ENCODE assay signal across 8 cellular contexts in genomic region chr11:47408598-47409439, GRCh38. TPM values are rescaled to one million over a fixed set of nuclear protein-coding genes. Genes with fewer than 3 reads are reported as not detected.
DNase-seq lines count a peak whose midpoint lies in the region; ATAC-seq lines count a peak whose summit lies in the region.

No MANE protein-coding gene starts in this region.

- H3K36me3 ChIP-seq in mesodermal cell (ENCODE audit: control insufficient read depth, insufficient read depth, low read length), result peaks cover 36% of the 10 kb centered on the region
- no peaks in the 10 kb centered on the region for H3K36me3 ChIP-seq in urinary bladder (ENCODE audit: insufficient read depth)

- ATAC-seq in GM21360 (IDR thresholded peaks at IDR 0.05; ENCODE audit: unreplicated experiment) (peak; percentile 13), HG03097 (IDR thresholded peaks at IDR 0.05; ENCODE audit: low FRiP score, unreplicated experiment) (no peak)

- H3K9me3 ChIP-seq in mesodermal cell (ENCODE audit: control insufficient read depth, low read length), result no peaks in the 10 kb centered on the region

- H3K4me3 ChIP-seq in mesodermal cell (ENCODE audit: extremely low read depth, insufficient read depth, low read length, poor library complexity, severe bottlenecking), result peak overlapping the region; percentile 67
- peak overlapping the region; percentile 69 for H3K4me3 ChIP-seq in urinary bladder (ENCODE audit: low read depth, low read length)

- H3K4me1 ChIP-seq in mesodermal cell (ENCODE audit: control insufficient read depth, insufficient read depth, low read length, poor library complexity, severe bottlenecking) (peaks cover 21% of the 10 kb centered on the region), urinary bladder (ENCODE audit: insufficient read depth) (peaks cover 3% of the 10 kb centered on the region)

- DNase-seq in AG08395 (ENCODE audit: low spot score) (peak; percentile 84), RPMI7951 (ENCODE audit: low read depth) (peak; percentile 89), ecto neural progenitor cell (ENCODE audit: low spot score) (peak; percentile 65)
- no peak for DNase-seq in effector CD8-positive, alpha-beta T cell (lab: John Stamatoyannopoulos, UW)

- peak overlapping the region; percentile 87 for H3K27ac ChIP-seq in mesodermal cell (ENCODE audit: low read depth, low read length, severe bottlenecking)
- peak overlapping the region; percentile 76 for H3K27ac ChIP-seq in urinary bladder (ENCODE audit: low read depth)

- 11 to 15% methylated on average over 41 to 50 of the region's 50 CpGs for WGBS in mesodermal cell (ENCODE audit: insufficient coverage in 2 of 2), 2 experiments
- 3% methylated on average over 49 of the region's 50 CpGs for WGBS in urinary bladder

RNA-seq across cellular contexts. Expression of gene SLC39A13, which starts 0.4 kb away (rescaled TPM):
- 39.2 and 55.2 TPM in 2 replicates for total RNA-seq in RPMI7951 (2014; rRNA removed; shearing (Covaris generic))
- polyA plus RNA-seq in mesodermal cell (2013, experiment 1 of 2), result 49.3 TPM
- 39.5 TPM for polyA plus RNA-seq in mesodermal cell (2013, experiment 2 of 2)
- total RNA-seq in urinary bladder, result 30.3 TPM
- polyA plus RNA-seq in urinary bladder, result 73.9 TPM

RNA-seq across cellular contexts. Expression of gene PSMC3, which starts 17.4 kb away (rescaled TPM):
- 179 and 223 TPM in 2 replicates for total RNA-seq in RPMI7951 (2014; rRNA removed; shearing (Covaris generic))
- polyA plus RNA-seq in mesodermal cell (2013, experiment 1 of 2), result 153 TPM
- polyA plus RNA-seq in mesodermal cell (2013, experiment 2 of 2), result 143 TPM
- total RNA-seq in urinary bladder, result 60.1 TPM
- polyA plus RNA-seq in urinary bladder, result 177 TPM

RNA-seq across cellular contexts. Expression of gene SPI1, which starts 30.5 kb away (rescaled TPM):
- not detected in 2 replicates for total RNA-seq in RPMI7951 (2014; rRNA removed; shearing (Covaris generic))
- polyA plus RNA-seq in mesodermal cell (2013, experiment 1 of 2), result 0.33 TPM
- not detected for polyA plus RNA-seq in mesodermal cell (2013, experiment 2 of 2)
- total RNA-seq in urinary bladder, result 5.2 TPM
- polyA plus RNA-seq in urinary bladder, result 21.0 TPM

RNA-seq across cellular contexts. Expression of gene RAPSN, which starts 40.1 kb away (rescaled TPM):
- not detected in 2 replicates for total RNA-seq in RPMI7951 (2014; rRNA removed; shearing (Covaris generic))
- polyA plus RNA-seq in mesodermal cell (2013, experiment 1 of 2), result not detected
- not detected for polyA plus RNA-seq in mesodermal cell (2013, experiment 2 of 2)
- total RNA-seq in urinary bladder, result 3.0 TPM
- polyA plus RNA-seq in urinary bladder, result 0.05 TPM

RNA-seq across cellular contexts. Expression of gene MYBPC3, which starts 56.3 kb away (rescaled TPM):
- not detected in 2 replicates for total RNA-seq in RPMI7951 (2014; rRNA removed; shearing (Covaris generic))
- polyA plus RNA-seq in mesodermal cell (2013, experiment 1 of 2), result not detected
- polyA plus RNA-seq in mesodermal cell (2013, experiment 2 of 2), result not detected
- total RNA-seq in urinary bladder, result not detected
- 0.03 TPM for polyA plus RNA-seq in urinary bladder
